In the genomic region with DNA sequence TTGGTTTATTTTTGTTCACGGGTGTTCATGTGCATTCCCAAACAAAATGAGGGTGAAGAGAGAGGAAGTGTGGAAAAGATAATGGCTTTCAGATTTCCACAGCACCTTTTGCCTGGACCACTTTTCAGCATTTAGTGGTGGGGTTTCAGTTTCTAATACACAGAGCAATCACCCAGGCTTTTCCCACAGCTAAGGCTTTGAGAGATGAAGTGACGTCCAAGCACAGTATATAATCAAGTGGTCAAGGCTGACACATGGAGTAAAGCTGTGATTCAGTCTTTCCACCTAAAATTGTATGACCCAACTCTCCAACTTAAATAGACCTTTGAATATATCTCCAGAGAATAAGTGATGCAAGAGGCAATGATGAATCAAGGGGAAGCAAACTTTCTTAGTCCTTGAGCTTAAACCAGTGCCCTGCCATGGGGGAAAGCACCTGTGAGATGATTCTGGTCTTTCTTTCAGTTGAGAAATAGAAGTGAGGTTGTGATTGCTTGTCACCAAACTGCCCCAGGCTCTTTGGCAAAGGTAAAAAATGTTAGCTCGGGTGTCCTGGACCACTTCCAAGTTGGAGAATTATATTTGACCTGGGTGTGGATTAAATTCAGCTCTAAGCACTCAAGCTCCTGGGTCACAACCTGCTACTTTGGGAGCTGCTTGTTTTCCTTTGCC, we compare ENCODE assay signal across 9 cellular contexts. TPM values are rescaled to one million over a fixed set of nuclear protein-coding genes. Genes with fewer than 3 reads are reported as not detected.
A peak's percentile ranks its signal among the peaks of the same experiment; 100 is the strongest.
DNase-seq lines count a peak whose midpoint lies in the region; ATAC-seq and TF ChIP-seq lines count a peak whose summit lies in the region.
"Had no signal": no experiment of that assay in that cellular context is flagged by ENCODE, and none has a peak within 500 bp of the region (broad histone marks: within the 10 kb centered on the region; RNA-seq: fewer than 3 reads in every experiment).

No MANE protein-coding gene starts in this region.

- in situ Hi-C loops in astrocyte of the spinal cord (cut with HindIII; ENCODE audit: low sequenced_read_pairs), result no loop called here

- no peak overlapping the region for H3K27ac ChIP-seq in prostate gland
- no peak overlapping the region for H3K27ac ChIP-seq in lower lobe of right lung

- 26% methylated on average over 3 of the region's 3 CpGs for WGBS in prostate gland

- H3K27me3 ChIP-seq in GM06990 (replicated peaks; ENCODE audit: control insufficient read depth, insufficient read depth, low read length), result no peaks in the 10 kb centered on the region
- H3K27me3 ChIP-seq in prostate gland (replicated peaks; ENCODE audit: insufficient read depth), result no peaks in the 10 kb centered on the region
- H3K27me3 ChIP-seq in lower lobe of right lung (ENCODE audit: low read depth), result peaks cover 4% of the 10 kb centered on the region

- H3K9me3 ChIP-seq in prostate gland (no peaks in the 10 kb centered on the region), lower lobe of right lung (no peaks in the 10 kb centered on the region)

- TF ChIP-seq CTCF in GM06990 (IDR thresholded peaks at IDR 0.05; ENCODE audit: insufficient read depth, low read length, poor library complexity, severe bottlenecking) (no peak), astrocyte of the spinal cord (IDR thresholded peaks at IDR 0.05; ENCODE audit: low read depth, low read length) (no peak), prostate gland (IDR thresholded peaks at IDR 0.05) (no peak), lower lobe of right lung (IDR thresholded peaks at IDR 0.05) (no peak)

- H3K36me3 ChIP-seq in GM06990 (ENCODE audit: control insufficient read depth, insufficient read depth, low read length) (no peaks in the 10 kb centered on the region), prostate gland (no peaks in the 10 kb centered on the region), lower lobe of right lung (no peaks in the 10 kb centered on the region)

- TF ChIP-seq POLR2A in prostate gland (IDR thresholded peaks at IDR 0.05), result no peak

- intact Hi-C loops in prostate gland (cut with DNase I) (loop anchor here (5.0 to 10.0 kb wide), 4 partner anchors 48 to 252 kb away; no protein-coding TSS in a partner anchor), lower lobe of right lung (cut with DNase I) (no loop called here)

- H3K4me1 ChIP-seq in prostate gland (replicated peaks), result no peaks in the 10 kb centered on the region
- peaks cover 23% of the 10 kb centered on the region for H3K4me1 ChIP-seq in lower lobe of right lung

- DNase-seq in GM06990 (ENCODE audit: extremely low read depth, insufficient read length) (peak; percentile 25), NCI-H1105 (lab: John Stamatoyannopoulos, UW) (peak; percentile 77), astrocyte of the spinal cord (ENCODE audit: low read depth, low spot score) (peak; percentile 65), prostate gland (ENCODE audit: low spot score) (peak; percentile 59), SKM-1 treated with dmso at 0.1 percent for 144 hours (lab: John Stamatoyannopoulos, UW; ENCODE audit: unreplicated experiment) (no peak), lower lobe of right lung (no peak), COLO829 (ENCODE audit: low spot score) (no peak)

- H3K4me3 ChIP-seq in GM06990 (replicated peaks; ENCODE audit: low read depth, low read length) (no peak overlapping the region), astrocyte of the spinal cord (ENCODE audit: low read depth, low read length) (no peak overlapping the region), prostate gland (no peak overlapping the region), lower lobe of right lung (no peak overlapping the region)

- ATAC-seq in GM21717 (IDR thresholded peaks at IDR 0.05; ENCODE audit: unreplicated experiment) (no peak), lower lobe of right lung (no peak)

RNA-seq across cellular contexts. Expression of gene PIK3R3, which starts 2.4 kb away (rescaled TPM):
- total RNA-seq in prostate gland (10 to 100 TPM in 1 of 2 donors, 1 to 10 TPM in 1; 9.1 to 26.5 TPM), lower lobe of right lung (39.2 TPM)

RNA-seq across cellular contexts. Expression of gene TSPAN1, which starts 40.1 kb away (rescaled TPM):
- total RNA-seq in prostate gland (100 to 1,000 TPM in 1 of 2 donors, 10 to 100 TPM in 1; 77.2 to 322 TPM), lower lobe of right lung (68.9 TPM)

RNA-seq across cellular contexts. Expression of gene P3R3URF, which starts 41.5 kb away (rescaled TPM):
- total RNA-seq in prostate gland (not detected), lower lobe of right lung (not detected)
- total RNA-seq: temporal lobe had no signal

Comparison
In these comparisons a context has a peak if more than half of its experiments do, and no peak if none do; other contexts are left out.
1. DNase-seq: peak in GM06990 (single experiment), NCI-H1105 (single experiment), astrocyte of the spinal cord (single experiment) and prostate gland (single experiment); none in SKM-1 treated with dmso at 0.1 percent for 144 hours (single experiment), lower lobe of right lung (single experiment) and COLO829 (single experiment).